Comparison of ENCODE assay signal across 9 cellular contexts in genomic region chr1:39960461-39960958, GRCh38. TPM values are rescaled to one million over a fixed set of nuclear protein-coding genes. Genes with fewer than 3 reads are reported as not detected.
A peak's percentile ranks its signal among the peaks of the same experiment; 100 is the strongest.
DNase-seq lines count a peak whose midpoint lies in the region; ATAC-seq and TF ChIP-seq lines count a peak whose summit lies in the region.
"Had no signal": no experiment of that assay in that cellular context is flagged by ENCODE, and none has a peak within 500 bp of the region (broad histone marks: within the 10 kb centered on the region; RNA-seq: fewer than 3 reads in every experiment).

No MANE protein-coding gene starts in this region.

- in situ Hi-C loops in KBM-7 (cut with MboI; ENCODE audit: low pct_unique_long_range_greater_than_20kb, low sequenced_read_pairs) = no loop called here
- in situ Hi-C loops in ACHN (cut with HindIII; ENCODE audit: low pct_ligation_motif_present, low pct_unique_long_range_greater_than_20kb, low sequenced_read_pairs) = no loop called here

- peak; percentile 47 for ATAC-seq in GM18861 (IDR thresholded peaks at IDR 0.05; ENCODE audit: unreplicated experiment)
- ATAC-seq in esophagus mucosa = peak; percentile 80

- no peak overlapping the region for H3K27ac Mint-ChIP-seq in chondrocyte (ENCODE audit: unreplicated experiment)
- H3K27ac Mint-ChIP-seq: nephron had no signal

- peaks cover 43 to 55% of the 10 kb centered on the region in 2 donors for H3K4me1 ChIP-seq in thyroid gland

- no peaks in the 10 kb centered on the region for H3K9me3 Mint-ChIP-seq in chondrocyte (ENCODE audit: low read depth)
- H3K9me3 Mint-ChIP-seq: nephron had no signal

- POLR2A ChIA-PET in RWPE1 (lab: Yijun Ruan, JAX; ENCODE audit: low non-redundant PET) = no interaction called here

- peaks cover 26% of the 10 kb centered on the region for H3K4me1 Mint-ChIP-seq in chondrocyte (ENCODE audit: low read depth)

- H3K27ac ChIP-seq in C4-2B (peak overlapping the region; percentile 92), RWPE1 (peak overlapping the region; percentile 92), thyroid gland (peak overlapping the region; percentile 54 to 92 (median 90))

- H3K36me3 Mint-ChIP-seq in chondrocyte (ENCODE audit: low read depth) = no peaks in the 10 kb centered on the region

- H3K27me3 ChIP-seq in thyroid gland = no peaks in the 10 kb centered on the region

- H3K4me3 Mint-ChIP-seq in chondrocyte (ENCODE audit: unreplicated experiment) = no peak overlapping the region
- H3K4me3 Mint-ChIP-seq: nephron had no signal

- no peaks in the 10 kb centered on the region for H3K27me3 Mint-ChIP-seq in chondrocyte (ENCODE audit: low read depth)

- TF ChIP-seq POLR2A in thyroid gland (IDR thresholded peaks at IDR 0.05) = peak in 1 of 2 donors; percentile 62

- H3K4me3 ChIP-seq in thyroid gland (replicated peaks in 1 of 3) = no peak overlapping the region

- H3K9me3 ChIP-seq in thyroid gland = no peaks in the 10 kb centered on the region

- TF ChIP-seq CTCF in C4-2B (conservative IDR thresholded peaks at IDR 0.05) (no peak), RWPE1 (conservative IDR thresholded peaks at IDR 0.05; ENCODE audit: low read depth) (no peak), thyroid gland (IDR thresholded peaks at IDR 0.05) (no peak), chondrocyte (IDR thresholded peaks at IDR 0.05) (no peak)

- CTCF ChIA-PET in RWPE1 (lab: Yijun Ruan, JAX) = interaction anchor here (0.5 to 1.9 kb wide), 3 partner anchors 10 to 41 kb away, joined by 3 to 9 read pairs (median 5); no protein-coding TSS in a partner anchor

- no peaks in the 10 kb centered on the region for H3K36me3 ChIP-seq in thyroid gland

- intact Hi-C loops in thyroid gland (cut with DNase I) = no loop called here

- DNase-seq in KBM-7 (peak; percentile 83), RWPE1 (ENCODE audit: low spot score) (peak; percentile 65), thyroid gland (peak; percentile 91 to 92), chondrocyte (ENCODE audit: low spot score) (no peak), ACHN (no peak)

- WGBS in thyroid gland, 2 donors = 54 to 56% methylated on average over 8 to 12 of the region's 12 CpGs

RNA-seq across cellular contexts. Expression of gene MFSD2A, which starts 5.6 kb away (rescaled TPM):
- total RNA-seq in esophagus mucosa (25.2 TPM), thyroid gland (10 to 100 TPM in 2 of 4 donors, 1 to 10 TPM in 2; 8.9 to 60.8 (median 16.5) TPM), chondrocyte (1.4 to 2.5 TPM (median 1.8 TPM) in 3 replicates)

RNA-seq across cellular contexts. Expression of gene MYCL, which starts 58.8 kb away (rescaled TPM):
- total RNA-seq in esophagus mucosa = 16.9 TPM
- 1 to 10 TPM; 1.4 to 3.9 (median 3.5) TPM for total RNA-seq in thyroid gland
- total RNA-seq in chondrocyte = 0.29 to 0.62 TPM (median 0.47 TPM) in 3 replicates

Comparison
In these comparisons a context has a peak if more than half of its experiments do, and no peak if none do; other contexts are left out.
1. DNase-seq: peak in KBM-7 (single experiment), RWPE1 (single experiment) and thyroid gland (2 of 2); none in chondrocyte (single experiment) and ACHN (single experiment).
2. Peak in every context shown above with its lines, with median percentiles within 50 percentile points of each other: H3K27ac ChIP-seq.